In the genomic region with DNA sequence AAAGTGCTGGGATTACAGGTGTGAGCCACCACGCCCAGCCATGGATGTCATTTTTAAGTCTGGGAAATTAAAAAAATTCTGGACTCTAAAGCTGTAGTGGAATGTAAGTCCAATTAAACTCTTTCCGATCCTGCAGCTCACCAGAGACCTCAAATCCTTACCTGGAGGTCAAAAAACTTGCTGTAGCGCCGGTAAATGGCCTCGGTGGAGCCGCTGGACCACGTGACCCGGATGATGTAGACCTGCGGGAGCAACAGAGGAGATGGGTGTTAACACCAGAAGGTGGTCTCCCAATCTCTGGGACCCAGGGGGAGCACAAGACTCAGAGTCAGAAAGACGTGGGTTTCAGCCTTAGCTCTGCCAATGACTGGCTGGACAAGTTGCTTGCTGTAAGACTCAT, we compare ENCODE assay signal across 23 cellular contexts. TPM values are rescaled to one million over a fixed set of nuclear protein-coding genes. Genes with fewer than 3 reads are reported as not detected.
DNase-seq lines count a peak whose midpoint lies in the region; ATAC-seq, FAIRE-seq and TF ChIP-seq lines count a peak whose summit lies in the region.
"Had no signal": no experiment of that assay in that cellular context is flagged by ENCODE, and none has a peak within 500 bp of the region (broad histone marks: within the 10 kb centered on the region; RNA-seq: fewer than 3 reads in every experiment).

No MANE protein-coding gene starts in this region.

- POLR2A ChIA-PET in K562 (lab: Yijun Ruan, JAX), result interaction anchor here (1.5 kb wide), 1 partner anchor 19 kb away, joined by 4 read pairs; no protein-coding TSS in a partner anchor

- in situ Hi-C loops in K562 (cut with MboI), result no loop called here
- in situ Hi-C loops in transverse colon (cut with MboI; ENCODE audit: low pct_ligation_motif_present in 1 of 4, low pct_unique_long_range_greater_than_20kb in 1 of 4, low sequenced_read_pairs in 3 of 4), result no loop called here

- no peak for FAIRE-seq in K562 (lab: Jason Lieb, UNC)
- FAIRE-seq: A204.1, D721Med had no signal

- no peak for TF ChIP-seq RAD21 in K562 (CRISPR knock-in tag; conservative IDR thresholded peaks at IDR 0.05 in 1 of 2, IDR thresholded peaks at IDR 0.05 in 1 of 2)

- DNase-seq in K562 (ENCODE audit: extremely low read depth in 1 of 4, low spot score in 3 of 4) (no peak), esophagus squamous epithelium (lab: John Stamatoyannopoulos, UW) (no peak), stomach (no peak), transverse colon (no peak), NCI-H446 treated with DMSO at 0.1 percent for 48 hours (lab: John Stamatoyannopoulos, UW) (no peak), GM03348 (ENCODE audit: low spot score) (no peak)
- DNase-seq in activated CD4-positive, alpha-beta T cell treated with anti-CD3 and anti-CD28 coated beads, Interleukin-2, amount 50 U/mL, for 4 hours, result no peak
- DNase-seq: CD4-positive, alpha-beta T cell; DMS53; GM23248; H7; Karpas-422; NCI-H1105 treated with DMSO at 0.1 percent for 48 hours; NCI-H146; NCI-H1930; NCI-H446; NCI-H526; RPMI8226; SHP77 had no signal

- H3K9ac ChIP-seq in K562 (ENCODE audit: insufficient read depth in 1 of 2, low read depth in 2 of 2, low read length in 2 of 2), result no peak overlapping the region
- H3K9ac ChIP-seq: BLaER1, GM23248 had no signal

- TF ChIP-seq POLR2A in K562 (conservative IDR thresholded peaks at IDR 0.05), result no peak
- no peak for TF ChIP-seq POLR2A in esophagus squamous epithelium (IDR thresholded peaks at IDR 0.05)
- TF ChIP-seq POLR2A in stomach (IDR thresholded peaks at IDR 0.05), result no peak
- TF ChIP-seq POLR2A in transverse colon (IDR thresholded peaks at IDR 0.05), result no peak

- H3K4me2 ChIP-seq in K562 (ENCODE audit: insufficient read depth, low read length), result no peak overlapping the region
- H3K4me2 ChIP-seq: BLaER1 had no signal

- TF ChIP-seq EP300 in K562 (IDR thresholded peaks at IDR 0.05; ENCODE audit: low read length) (no peak), stomach (IDR thresholded peaks at IDR 0.05) (no peak), transverse colon (IDR thresholded peaks at IDR 0.05; ENCODE audit: low read depth) (no peak)

- H3K36me3 ChIP-seq in K562 (ENCODE audit: control insufficient read depth, insufficient read depth, low read length) (no peaks in the 10 kb centered on the region), esophagus squamous epithelium (peaks cover 0 to 12% (median 0%) of the 10 kb centered on the region in 3 donors), stomach (peaks cover 7 to 26% (median 8%) of the 10 kb centered on the region in 4 donors), transverse colon (no peaks in the 10 kb centered on the region)

- H2AFZ ChIP-seq in K562 (ENCODE audit: low read depth, low read length), result no peak overlapping the region
- H2AFZ ChIP-seq: GM23248 had no signal

- peaks cover 12 to 58% of the 10 kb centered on the region in 2 experiments; a peak in 4 of 5 replicates for H3K27me3 ChIP-seq in K562 (ENCODE audit: control insufficient read depth in 2 of 2, insufficient read depth in 2 of 2, low read length in 2 of 2)
- no peaks in the 10 kb centered on the region for H3K27me3 ChIP-seq in esophagus squamous epithelium
- H3K27me3 ChIP-seq in stomach, result no peaks in the 10 kb centered on the region
- H3K27me3 ChIP-seq in transverse colon, result no peaks in the 10 kb centered on the region
- H3K27me3 ChIP-seq: BLaER1 had no signal

- intact Hi-C loops in K562 (cut with micrococcal nuclease), result no loop called here
- intact Hi-C loops in esophagus squamous epithelium (cut with DNase I), result no loop called here
- intact Hi-C loops in stomach (cut with DNase I; ENCODE audit: low total_unique reads), result no loop called here
- intact Hi-C loops in transverse colon (cut with DNase I; ENCODE audit: low total_unique reads), result no loop called here

- CTCF ChIA-PET in K562 (lab: Yijun Ruan, JAX; ENCODE audit: low intra/inter-chr PET ratio), result interaction anchor here (1.2 kb wide), 1 partner anchor 9 kb away, joined by 3 read pairs; no protein-coding TSS in a partner anchor

- no peaks in the 10 kb centered on the region for H3K9me1 ChIP-seq in K562 (ENCODE audit: control insufficient read depth, insufficient read depth, low read length)

- no peak for ATAC-seq in K562
- no peak for ATAC-seq in HG03280 (IDR thresholded peaks at IDR 0.05; ENCODE audit: unreplicated experiment)

- whole genome bisulfite sequencing in K562 (ENCODE audit: insufficient coverage, low coverage, missing lambda C conversion rate), result 7% methylated on average over 9 of the region's 10 CpGs
- WGBS in esophagus squamous epithelium, 2 donors, result 93 to 94% methylated on average over 10 of the region's 10 CpGs
- 87 to 98% (median 93%) methylated on average over 10 of the region's 10 CpGs for WGBS in stomach, 5 donors
- 76 to 95% methylated on average over 2 to 10 of the region's 10 CpGs for WGBS in transverse colon (ENCODE audit: low coverage in 1 of 2), 2 donors

- H3K9me3 ChIP-seq in K562 (replicated peaks; ENCODE audit: control insufficient read depth, insufficient read depth, low read depth, low read length), result no peaks in the 10 kb centered on the region
- H3K9me3 ChIP-seq in esophagus squamous epithelium, result no peaks in the 10 kb centered on the region
- H3K9me3 ChIP-seq in stomach, result no peaks in the 10 kb centered on the region
- H3K9me3 ChIP-seq in transverse colon, result no peaks in the 10 kb centered on the region
- H3K9me3 ChIP-seq: BLaER1 had no signal

- H3K4me1 ChIP-seq in K562 (replicated peaks in 1 of 2; ENCODE audit: control insufficient read depth in 2 of 2, insufficient read depth in 2 of 2, low read length in 2 of 2) (no peaks in the 10 kb centered on the region; a peak in 1 of 5 replicates), esophagus squamous epithelium (peaks cover 43 to 100% (median 67%) of the 10 kb centered on the region in 3 donors), stomach (peaks cover 25 to 97% (median 79%) of the 10 kb centered on the region in 4 donors), transverse colon (peaks cover 35 to 73% (median 59%) of the 10 kb centered on the region in 4 donors)

- H3K79me2 ChIP-seq in K562 (ENCODE audit: control insufficient read depth, insufficient read depth, low read length), result no peaks in the 10 kb centered on the region

- H4K20me1 ChIP-seq in K562 (replicated peaks; ENCODE audit: control insufficient read depth, insufficient read depth, low read length), result no peaks in the 10 kb centered on the region
- H4K20me1 ChIP-seq: BLaER1 had no signal

- BruUV-seq in K562 (replicated peaks; lab: Mats Ljungman, UMichigan), result no TSS peak

- H3K4me3 ChIP-seq in K562, result no peak overlapping the region
- no peak overlapping the region for H3K4me3 ChIP-seq in esophagus squamous epithelium
- H3K4me3 ChIP-seq in stomach, result no peak overlapping the region
- no peak overlapping the region for H3K4me3 ChIP-seq in transverse colon
- H3K4me3 ChIP-seq: BLaER1, GM23248 had no signal

- TF ChIP-seq CTCF in K562 (IDR thresholded peaks at IDR 0.05 in 2 of 3, conservative IDR thresholded peaks at IDR 0.05 in 1 of 3; ENCODE audit: insufficient read depth in 2 of 3, low read depth in 1 of 3, low read length in 3 of 3), result no peak
- no peak for TF ChIP-seq CTCF in esophagus squamous epithelium (IDR thresholded peaks at IDR 0.05)
- no peak for TF ChIP-seq CTCF in stomach (IDR thresholded peaks at IDR 0.05)
- TF ChIP-seq CTCF in transverse colon (IDR thresholded peaks at IDR 0.05), result no peak

- H3K27ac ChIP-seq in K562 (ENCODE audit: extremely low read depth, low read depth, low read length), result no peak overlapping the region
- peak overlapping the region in 3 of 4 donors; percentile 94 to 96 (median 94) for H3K27ac ChIP-seq in esophagus squamous epithelium
- peak overlapping the region in 4 of 5 donors; percentile 81 to 94 (median 85) for H3K27ac ChIP-seq in stomach
- peak overlapping the region; percentile 34 to 85 (median 59) for H3K27ac ChIP-seq in transverse colon
- H3K27ac ChIP-seq: BLaER1, GM23248 had no signal

TF ChIP-seq in K562, 482 proteins besides CTCF, POLR2A, EP300 and RAD21 (continues in another document):
- TF ChIP-seq, protein P1, sequence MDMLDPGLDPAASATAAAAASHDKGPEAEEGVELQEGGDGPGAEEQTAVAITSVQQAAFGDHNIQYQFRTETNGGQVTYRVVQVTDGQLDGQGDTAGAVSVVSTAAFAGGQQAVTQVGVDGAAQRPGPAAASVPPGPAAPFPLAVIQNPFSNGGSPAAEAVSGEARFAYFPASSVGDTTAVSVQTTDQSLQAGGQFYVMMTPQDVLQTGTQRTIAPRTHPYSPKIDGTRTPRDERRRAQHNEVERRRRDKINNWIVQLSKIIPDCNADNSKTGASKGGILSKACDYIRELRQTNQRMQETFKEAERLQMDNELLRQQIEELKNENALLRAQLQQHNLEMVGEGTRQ (CRISPR knock-in tag; IDR thresholded peaks at IDR 0.05), result 0 out of 2 replicates have a peak, but pooled peaks have one; percentile 6

RNA-seq across cellular contexts. Expression of a gene that starts 32.1 kb away (rescaled TPM):
- total RNA-seq in K562 (2011; cell fraction: chromatin; rRNA removed; ENCODE audit: low replicate concordance), result 0.21 and 0.25 TPM in 2 replicates
- 0.17 and 0.26 TPM in 2 replicates for total RNA-seq in K562 (2011; cell fraction: nucleolus; rRNA removed)
- total RNA-seq in K562 (2011; cell fraction: nucleoplasm; rRNA removed), result 0.08 and 0.44 TPM in 2 replicates
- total RNA-seq in K562 (2014; rRNA removed) (0.12 and 0.41 TPM in 2 replicates), K562 (2014; rRNA removed; fragmentation: Illumina TruSeq; extraction: Trizol) (0.04 and 0.10 TPM in 2 replicates), K562 (2015; rRNA removed; fragmentation: Illumina TruSeq; extraction: Trizol) (0.29 and 0.34 TPM in 2 replicates), K562 (2021) (0.49 and 0.66 TPM in 2 replicates), esophagus squamous epithelium (10 to 100 TPM in 3 of 4 donors, 1 to 10 TPM in 1; 7.1 to 22.1 (median 13.8) TPM), stomach (10 to 100 TPM in 4 of 5 donors, 1 to 10 TPM in 1; 7.2 to 63.0 (median 35.1) TPM), transverse colon (10 to 100 TPM; 10.2 to 26.6 (median 14.6) TPM)
- polyA plus RNA-seq in K562 (2011; rRNA removed) (0.07 TPM in 2 replicates), K562 (2014; fragmentation: Illumina TruSeq; extraction: Trizol) (0.19 and 0.28 TPM in 2 replicates), K562 (2014; fragmentation: Nextera tagmentation; extraction: Ambion mirVana) (under 1 TPM; 0.11 to 0.17 TPM), K562 (2014; rRNA removed) (0.13 and 0.21 TPM in 2 replicates), stomach (10 to 100 TPM in 1 of 3 donors, 1 to 10 TPM in 2; 6.7 to 15.8 (median 7.4) TPM)
- 0.01 and 0.72 TPM in 2 replicates for polyA plus RNA-seq in K562 (2011; cell fraction: cytosol; rRNA removed)
- polyA plus RNA-seq in K562 (2011; cell fraction: nucleus; rRNA removed), result 0.07 and 0.09 TPM in 2 replicates
- 0.35 and 0.53 TPM in 2 replicates for polyA plus RNA-seq in K562 (2012)
- polyA minus RNA-seq in K562 (2011; rRNA and poly(A)+ RNA removed), result 0.12 TPM in 1 of 2 replicates, not detected in the other
- 0.76 TPM in 1 of 2 replicates, not detected in the other for polyA minus RNA-seq in K562 (2011; cell fraction: cytosol; rRNA and poly(A)+ RNA removed)
- polyA minus RNA-seq in K562 (2011; cell fraction: nucleus; rRNA and poly(A)+ RNA removed), result 0.11 and 0.13 TPM in 2 replicates

Comparison
In these comparisons a context has a peak if more than half of its experiments do, and no peak if none do; other contexts are left out.
1. RNA of a gene that starts 32.1 kb away (total RNA-seq): 7.2 to 63.0 TPM in stomach, 10.2 to 26.6 TPM in transverse colon and 7.1 to 22.1 TPM in esophagus squamous epithelium; 0.04 to 0.66 TPM in K562; every median in the first group is over 4 times any median in the second.